In the genomic region with DNA sequence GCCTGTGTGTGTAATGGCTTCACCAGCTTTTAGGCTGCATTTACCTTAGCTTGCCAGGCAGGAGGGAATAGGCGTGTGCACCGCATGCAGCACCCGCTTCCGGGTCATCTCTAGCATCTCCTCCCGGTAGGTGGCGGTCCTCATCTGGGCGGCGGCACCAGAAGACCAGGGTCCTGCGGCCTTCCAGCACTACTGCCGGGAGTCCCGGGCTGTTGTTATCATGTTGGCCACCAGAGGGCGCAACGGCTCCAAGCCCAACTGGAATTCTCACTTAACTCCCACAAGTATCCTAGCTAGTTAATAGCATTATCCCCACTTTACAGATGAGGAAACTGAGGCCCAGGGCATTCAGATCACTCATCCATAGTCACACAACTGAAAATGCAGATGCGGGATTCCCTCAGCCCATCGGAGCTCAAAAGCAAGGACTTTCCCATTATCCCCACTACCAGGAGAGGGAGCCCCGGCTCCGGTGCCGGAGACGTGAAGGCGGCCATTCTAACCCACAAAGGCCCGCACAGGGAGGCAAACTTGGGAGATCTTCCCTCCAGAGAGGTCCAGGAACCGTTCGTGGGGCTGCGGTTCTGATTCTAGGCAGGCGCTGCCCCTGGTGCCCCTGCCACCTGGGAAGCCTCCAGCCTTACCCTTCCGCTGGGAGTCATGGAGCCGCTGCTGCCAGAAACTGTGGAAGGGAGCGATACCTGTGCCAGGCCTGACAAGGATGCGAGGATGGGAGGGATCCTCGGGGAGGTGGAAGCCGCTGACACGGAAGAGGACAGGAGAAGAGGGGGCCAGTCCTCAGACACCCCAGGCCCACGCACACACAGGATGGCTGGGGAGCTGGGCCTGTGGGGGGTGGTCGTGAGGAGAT, we compare ENCODE assay signal across 8 cellular contexts. TPM values are rescaled to one million over a fixed set of nuclear protein-coding genes. Genes with fewer than 3 reads are reported as not detected.
DNase-seq lines count a peak whose midpoint lies in the region; ATAC-seq, FAIRE-seq and TF ChIP-seq lines count a peak whose summit lies in the region.

No MANE protein-coding gene starts in this region.

- no peak overlapping the region for H3K4me2 ChIP-seq in mammary epithelial cell (ENCODE audit: insufficient read depth, low read depth, low read length)

- TF ChIP-seq CTCF in GM12873 (IDR thresholded peaks at IDR 0.05; ENCODE audit: insufficient read depth, low read depth, low read length, missing control alignments) (peak; percentile 80), WERI-Rb-1 (IDR thresholded peaks at IDR 0.05; ENCODE audit: low read depth, low read length) (peak; percentile 84), mammary epithelial cell (conservative IDR thresholded peaks at IDR 0.05 in 1 of 2, IDR thresholded peaks at IDR 0.05 in 1 of 2; ENCODE audit: extremely low read depth in 1 of 2, insufficient read depth in 1 of 2, low read depth in 1 of 2, low read length in 2 of 2) (peak; percentile 55 to 74), kidney (IDR thresholded peaks at IDR 0.05; ENCODE audit: borderline replicate concordance, extremely low read depth, insufficient read depth) (peak; percentile 81)

- BruUV-seq in mammary epithelial cell (replicated peaks; lab: Mats Ljungman, UMichigan) = no TSS peak

- no peak for FAIRE-seq in kidney (lab: Jason Lieb, UNC)

- peak; percentile 75 for ATAC-seq in HG02884 (IDR thresholded peaks at IDR 0.05; ENCODE audit: unreplicated experiment)
- no peak for ATAC-seq in HG02840 (IDR thresholded peaks at IDR 0.05; ENCODE audit: low FRiP score, unreplicated experiment)

- DNase-seq in NCI-H2227 (lab: John Stamatoyannopoulos, UW; ENCODE audit: unreplicated experiment) (peak; percentile 68), WERI-Rb-1 (peak; percentile 95), mammary epithelial cell (peak; percentile 47), kidney (peak; percentile 84)
- DNase-seq in stimulated activated CD4-positive, alpha-beta T cell treated with anti-CD3 and anti-CD28 coated beads, Interleukin-4, amount 100 ng/mL, for 24 hours = peak; percentile 72

- 22% methylated on average over 7 of the region's 34 CpGs for WGBS in mammary epithelial cell (ENCODE audit: low coverage, missing lambda C conversion rate)

- no peaks in the 10 kb centered on the region for H3K27me3 ChIP-seq in WERI-Rb-1 (ENCODE audit: insufficient read depth, low read depth, severe bottlenecking)
- H3K27me3 ChIP-seq in mammary epithelial cell (ENCODE audit: insufficient read depth, low read length) = peaks cover under 1% of the 10 kb centered on the region

- no peaks in the 10 kb centered on the region for H4K20me1 ChIP-seq in mammary epithelial cell (ENCODE audit: insufficient read depth, low read length)

- CTCF ChIA-PET in mammary epithelial cell (lab: Charles Lee; ENCODE audit: low non-redundant PET) = interaction anchor here (0.6 to 1.1 kb wide), 5 partner anchors 11 to 225 kb away, joined by 3 to 4 read pairs (median 3); no protein-coding TSS in a partner anchor

- intact Hi-C loops in mammary epithelial cell (cut with micrococcal nuclease) (loop anchor here (1.0 to 5.0 kb wide), 5 partner anchors 101 to 418 kb away; no protein-coding TSS in a partner anchor), kidney (cut with DNase I) (loop anchor here (5.0 kb wide), 1 partner anchor 102 kb away; no protein-coding TSS in a partner anchor)

- dilution Hi-C loops in mammary epithelial cell (cut with HindIII; ENCODE audit: low sequenced_read_pairs) = loop anchor here (5.0 kb wide), 1 partner anchor 53 kb away; no protein-coding TSS in a partner anchor

- no peak overlapping the region for H3K4me3 ChIP-seq in WERI-Rb-1 (ENCODE audit: low read depth, low read length)
- H3K4me3 ChIP-seq in mammary epithelial cell (replicated peaks in 1 of 3; ENCODE audit: insufficient read depth in 1 of 3, low read depth in 2 of 3, low read length in 3 of 3) = no peak overlapping the region
- no peak overlapping the region for H3K4me3 ChIP-seq in kidney (ENCODE audit: low read length in 2 of 2)

- no peak overlapping the region for H3K27ac ChIP-seq in WERI-Rb-1
- no peak overlapping the region for H3K27ac ChIP-seq in mammary epithelial cell (ENCODE audit: insufficient read depth, low read depth, low read length)
- no peak overlapping the region for H3K27ac ChIP-seq in kidney (ENCODE audit: low read depth in 2 of 2, low read length in 2 of 2)

- H3K36me3 ChIP-seq in WERI-Rb-1 (no peaks in the 10 kb centered on the region), mammary epithelial cell (ENCODE audit: insufficient read depth, low read length) (no peaks in the 10 kb centered on the region), kidney (ENCODE audit: control insufficient read depth in 1 of 2, insufficient read depth in 2 of 2, low read length in 2 of 2) (no peaks in the 10 kb centered on the region)

- no peaks in the 10 kb centered on the region for H3K79me2 ChIP-seq in mammary epithelial cell (ENCODE audit: insufficient read depth, low read length)

- H3K4me1 ChIP-seq in mammary epithelial cell (ENCODE audit: insufficient read depth, low read length) (no peaks in the 10 kb centered on the region), kidney (ENCODE audit: control insufficient read depth in 1 of 2, insufficient read depth in 1 of 2, low read depth in 1 of 2, low read length in 2 of 2) (no peaks in the 10 kb centered on the region)

- H3K9me3 ChIP-seq in WERI-Rb-1 (ENCODE audit: severe bottlenecking) = no peaks in the 10 kb centered on the region
- H3K9me3 ChIP-seq in mammary epithelial cell (replicated peaks; ENCODE audit: insufficient read depth, low read length) = no peaks in the 10 kb centered on the region
- no peaks in the 10 kb centered on the region for H3K9me3 ChIP-seq in kidney (ENCODE audit: control insufficient read depth in 1 of 2, low read length in 2 of 2)

- in situ Hi-C loops in mammary epithelial cell (cut with MboI; ENCODE audit: low sequenced_read_pairs in 2 of 2) = loop anchor here (5.0 to 25.0 kb wide), 5 partner anchors 48 to 568 kb away; a partner anchor contains a TSS

- no peak overlapping the region for H3K9ac ChIP-seq in mammary epithelial cell (ENCODE audit: insufficient read depth, low read length)
- H3K9ac ChIP-seq in kidney (ENCODE audit: low read length in 2 of 2) = no peak overlapping the region

- no peak overlapping the region for H2AFZ ChIP-seq in mammary epithelial cell (ENCODE audit: low read depth, low read length)

RNA-seq across cellular contexts. Expression of a gene that starts 23.9 kb away (rescaled TPM):
- under 1 TPM; 0.17 to 0.47 TPM for total RNA-seq in mammary epithelial cell
- polyA plus RNA-seq in mammary epithelial cell = 0.75 TPM
- not detected for polyA minus RNA-seq in mammary epithelial cell
- total RNA-seq in kidney = 50.8 TPM
- polyA plus RNA-seq in kidney (ENCODE audit: insufficient read depth, low read depth, low replicate concordance) = 16.4 TPM

Comparison
In these comparisons a context has a peak if more than half of its experiments do, and no peak if none do; other contexts are left out.
1. RNA of a gene that starts 23.9 kb away (total RNA-seq): 50.8 TPM in kidney (single experiment); 0.17 to 0.47 TPM in mammary epithelial cell; every median in the first group is over 10 times any median in the second.
2. Peak in every context shown above with its lines, with median percentiles within 50 percentile points of each other: CTCF ChIP-seq and DNase-seq.